Comparison of ENCODE assay signal across 10 cellular contexts in genomic region chr2:12731701-12732280, GRCh38. TPM values are rescaled to one million over a fixed set of nuclear protein-coding genes. Genes with fewer than 3 reads are reported as not detected.
A peak's percentile ranks its signal among the peaks of the same experiment; 100 is the strongest.
DNase-seq lines count a peak whose midpoint lies in the region; ATAC-seq and TF ChIP-seq lines count a peak whose summit lies in the region.
"Had no signal": no experiment of that assay in that cellular context is flagged by ENCODE, and none has a peak within 500 bp of the region (broad histone marks: within the 10 kb centered on the region; RNA-seq: fewer than 3 reads in every experiment).

No MANE protein-coding gene starts in this region.

- TF ChIP-seq EP300 in esophagus muscularis mucosa (IDR thresholded peaks at IDR 0.05): no peak

- peak overlapping the region; percentile 48 for H3K27ac Mint-ChIP-seq in stimulated activated effector memory CD8-positive, alpha-beta T cell treated with anti-CD3 and anti-CD28 coated beads, Interleukin-12 subunit alpha, Interleukin-12 subunit beta, amount 100 ng/mL, for 72 hours
- H3K27ac Mint-ChIP-seq: dendritic cell treated with granulocyte-macrophage colony-stimulating factor and Interleukin-4, amounts not matched to agents 40 ng/mL and 50 ng/mL, for 4 days had no signal

- TF ChIP-seq POLR2A in NB4 (IDR thresholded peaks at IDR 0.05; ENCODE audit: extremely low read depth, insufficient read length) (no peak), esophagus muscularis mucosa (IDR thresholded peaks at IDR 0.05; ENCODE audit: low read depth) (no peak)

- DNase-seq in DND-41 (no peak), NB4 (ENCODE audit: low read depth) (peak; percentile 34), esophagus muscularis mucosa (ENCODE audit: extremely low spot score) (no peak)
- DNase-seq in stimulated activated effector memory CD8-positive, alpha-beta T cell treated with anti-CD3 and anti-CD28 coated beads, Interleukin-12 subunit alpha, Interleukin-12 subunit beta, amount 100 ng/mL, for 72 hours (ENCODE audit: low spot score in 2 of 2): no peak
- no peak for DNase-seq in stimulated activated naive CD4-positive, alpha-beta T cell treated with Interleukin-2 at 50 U/mL for 16 hours (lab: John Stamatoyannopoulos, UW)
- DNase-seq: activated effector memory CD4-positive, alpha-beta T cell treated with Interleukin-2 at 50 U/mL for 16 hours; aorta had no signal

- intact Hi-C loops in esophagus muscularis mucosa (cut with DNase I): no loop called here

- H3K79me2 ChIP-seq in DND-41 (ENCODE audit: insufficient read depth, low read length): peaks cover 83% of the 10 kb centered on the region

- H3K36me3 Mint-ChIP-seq in stimulated activated effector memory CD8-positive, alpha-beta T cell treated with anti-CD3 and anti-CD28 coated beads, Interleukin-12 subunit alpha, Interleukin-12 subunit beta, amount 100 ng/mL, for 72 hours: peaks cover 7% of the 10 kb centered on the region

- H2AFZ ChIP-seq in DND-41 (ENCODE audit: low read depth, low read length): no peak overlapping the region

- H3K4me3 ChIP-seq in DND-41 (ENCODE audit: low read depth in 1 of 2, low read length in 2 of 2) (no peak overlapping the region), NB4 (ENCODE audit: low read depth, low read length) (no peak overlapping the region), esophagus muscularis mucosa (no peak overlapping the region)

- H3K27me3 ChIP-seq in DND-41 (ENCODE audit: insufficient read depth, low read length, poor library complexity) (no peaks in the 10 kb centered on the region), esophagus muscularis mucosa (no peaks in the 10 kb centered on the region)

- no peak overlapping the region for H3K4me2 ChIP-seq in DND-41 (ENCODE audit: insufficient read depth, low read length)

- ATAC-seq in DND-41 (ENCODE audit: insufficient read depth, low read depth) (no peak), GM19351 (IDR thresholded peaks at IDR 0.05; ENCODE audit: unreplicated experiment) (no peak), HG02973 (IDR thresholded peaks at IDR 0.05; ENCODE audit: unreplicated experiment) (no peak)
- no peak for ATAC-seq in stimulated activated effector memory CD8-positive, alpha-beta T cell treated with anti-CD3 and anti-CD28 coated beads, Interleukin-12 subunit alpha, Interleukin-12 subunit beta, amount 100 ng/mL, for 72 hours

- TF ChIP-seq CTCF in DND-41 (IDR thresholded peaks at IDR 0.05; ENCODE audit: borderline replicate concordance, extremely low read depth, low read length, poor library complexity, severe bottlenecking) (no peak), NB4 (IDR thresholded peaks at IDR 0.05; ENCODE audit: low read depth, low read length) (no peak), esophagus muscularis mucosa (IDR thresholded peaks at IDR 0.05) (no peak)

- no peak overlapping the region for H3K4me3 Mint-ChIP-seq in stimulated activated effector memory CD8-positive, alpha-beta T cell treated with anti-CD3 and anti-CD28 coated beads, Interleukin-12 subunit alpha, Interleukin-12 subunit beta, amount 100 ng/mL, for 72 hours
- H3K4me3 Mint-ChIP-seq: dendritic cell treated with granulocyte-macrophage colony-stimulating factor and Interleukin-4, amounts not matched to agents 40 ng/mL and 50 ng/mL, for 4 days had no signal

- H3K36me3 ChIP-seq in DND-41 (ENCODE audit: insufficient read depth, low read length) (peaks cover 87% of the 10 kb centered on the region), esophagus muscularis mucosa (peaks cover 0 to 73% (median 42%) of the 10 kb centered on the region in 4 donors)

- H3K9ac ChIP-seq in DND-41 (ENCODE audit: low read depth, low read length): no peak overlapping the region

- H3K27ac ChIP-seq in DND-41 (ENCODE audit: low read length) (0 out of 2 replicates have a peak overlapping the region, but pooled peaks have one; percentile 21), esophagus muscularis mucosa (replicated peaks in 1 of 4) (peak overlapping the region in 3 of 4 donors; percentile 40 to 57 (median 45))

- H3K9me3 ChIP-seq in DND-41 (ENCODE audit: insufficient read depth, low read length, severe bottlenecking): no peaks in the 10 kb centered on the region
- H3K9me3 ChIP-seq in esophagus muscularis mucosa: no peaks in the 10 kb centered on the region

- peaks cover 28% of the 10 kb centered on the region for H3K4me1 ChIP-seq in DND-41 (ENCODE audit: insufficient read depth, low read length)
- peaks cover 54 to 88% (median 57%) of the 10 kb centered on the region in 4 donors for H3K4me1 ChIP-seq in esophagus muscularis mucosa

- 85% methylated on average over 10 of the region's 16 CpGs for WGBS in esophagus muscularis mucosa

- H3K9me3 Mint-ChIP-seq in stimulated activated effector memory CD8-positive, alpha-beta T cell treated with anti-CD3 and anti-CD28 coated beads, Interleukin-12 subunit alpha, Interleukin-12 subunit beta, amount 100 ng/mL, for 72 hours: no peaks in the 10 kb centered on the region
- H3K9me3 Mint-ChIP-seq: dendritic cell treated with granulocyte-macrophage colony-stimulating factor and Interleukin-4, amounts not matched to agents 40 ng/mL and 50 ng/mL, for 4 days had no signal

- peaks cover 52% of the 10 kb centered on the region for H4K20me1 ChIP-seq in DND-41 (ENCODE audit: insufficient read depth, low read length)

- H3K4me1 Mint-ChIP-seq in stimulated activated effector memory CD8-positive, alpha-beta T cell treated with anti-CD3 and anti-CD28 coated beads, Interleukin-12 subunit alpha, Interleukin-12 subunit beta, amount 100 ng/mL, for 72 hours: peaks cover 68% of the 10 kb centered on the region

RNA-seq across cellular contexts. Expression of gene TRIB2, which starts 15.1 kb away (rescaled TPM):
- 10 to 100 TPM; 31.5 to 52.3 (median 39.2) TPM for total RNA-seq in esophagus muscularis mucosa
